Comparison of ENCODE assay signal across 22 cellular contexts in the genomic region with DNA sequence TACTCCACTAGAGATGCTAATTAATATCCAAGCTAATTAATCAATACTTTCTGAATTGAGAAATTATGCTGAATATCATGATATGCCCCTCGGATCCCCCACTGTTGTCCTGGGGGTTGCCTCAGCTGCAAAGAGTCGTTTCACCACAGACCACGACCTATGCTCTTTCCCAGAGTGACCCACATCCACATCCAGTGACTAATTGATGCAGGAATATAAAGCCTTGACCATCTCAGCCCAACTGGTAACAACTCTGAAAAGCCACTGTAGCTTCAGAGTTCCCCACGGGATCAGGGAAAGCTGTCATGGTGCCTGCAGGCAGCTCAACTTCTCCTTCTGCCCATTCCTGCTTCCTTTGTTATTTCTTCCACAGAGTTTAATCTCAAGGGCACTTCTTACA.
DNase-seq lines count a peak whose midpoint lies in the region; ATAC-seq, FAIRE-seq and TF ChIP-seq lines count a peak whose summit lies in the region.
"Had no signal": no experiment of that assay in that cellular context is flagged by ENCODE, and none has a peak within 500 bp of the region (broad histone marks: within the 10 kb centered on the region; RNA-seq: fewer than 3 reads in every experiment).

No MANE protein-coding gene starts in this region.

- intact Hi-C loops in IMR-90 (cut with micrococcal nuclease): no loop called here

- peaks cover 11% of the 10 kb centered on the region for H3K4me1 Mint-ChIP-seq in activated T-helper 17 cell treated with anti-CD3 and anti-CD28 coated beads, Interleukin-2, amount 50 U/mL, for 72 hours

- peak; percentile 29; the same call in 1 of the 2 replicates for ATAC-seq in IMR-90 (ENCODE audit: low read depth)
- no peak for ATAC-seq in activated T-helper 17 cell treated with anti-CD3 and anti-CD28 coated beads, Interleukin-2, amount 50 U/mL, for 72 hours (replicated peaks)
- ATAC-seq in activated naive CD4-positive, alpha-beta T cell treated with anti-CD3 and anti-CD28 coated beads, Interleukin-2, amount 50 U/mL, for 72 hours: no peak
- ATAC-seq: CD8-positive, alpha-beta T cell; Panc1; T-cell had no signal

- H2BK15ac ChIP-seq in IMR-90 (ENCODE audit: low read depth, low read length): no peak overlapping the region

- H2AK5ac ChIP-seq in IMR-90 (ENCODE audit: low read depth, low read length): no peak overlapping the region

- 100% methylated on average over 1 of the region's 4 CpGs; no CpG with 5 or more reads in 1 of the 2 experiments for WGBS in IMR-90 (ENCODE audit: extremely low coverage in 2 of 2, insufficient read length in 1 of 2), 2 experiments

- no peak overlapping the region for H4K91ac ChIP-seq in IMR-90 (ENCODE audit: insufficient read depth, low read depth, low read length)

- TF ChIP-seq CTCF in IMR-90 (conservative IDR thresholded peaks at IDR 0.05; ENCODE audit: low read depth, low read length): no peak
- TF ChIP-seq CTCF in bronchial epithelial cell (IDR thresholded peaks at IDR 0.05; ENCODE audit: insufficient read depth, low read length, severe bottlenecking): no peak
- no peak for TF ChIP-seq CTCF in osteoblast (IDR thresholded peaks at IDR 0.05; ENCODE audit: extremely low read depth, low read depth, low read length)

- H2BK5ac ChIP-seq in IMR-90 (ENCODE audit: low read depth, low read length, poor library complexity, severe bottlenecking): no peak overlapping the region

- peaks cover 0 to 7% of the 10 kb centered on the region in 2 experiments; a peak in 2 of 4 replicates for H3K79me1 ChIP-seq in IMR-90 (ENCODE audit: low read depth in 1 of 2, low read length in 2 of 2)

- H3K36me3 Mint-ChIP-seq in activated T-helper 17 cell treated with anti-CD3 and anti-CD28 coated beads, Interleukin-2, amount 50 U/mL, for 72 hours (ENCODE audit: low read depth): no peaks in the 10 kb centered on the region
- H3K36me3 Mint-ChIP-seq in activated naive CD4-positive, alpha-beta T cell treated with anti-CD3 and anti-CD28 coated beads, Interleukin-2, amount 50 U/mL, for 72 hours: no peaks in the 10 kb centered on the region
- H3K36me3 Mint-ChIP-seq: CD8-positive, alpha-beta T cell; T-cell had no signal

- no peak overlapping the region for H3K4me3 Mint-ChIP-seq in activated T-helper 17 cell treated with anti-CD3 and anti-CD28 coated beads, Interleukin-2, amount 50 U/mL, for 72 hours
- H3K4me3 Mint-ChIP-seq: CD8-positive, alpha-beta T cell; T-cell had no signal

- H3K4ac ChIP-seq in IMR-90 (ENCODE audit: low read depth, low read length): no peak overlapping the region

- 0 out of 2 replicates have a peak, but pooled peaks cover 2% of the 10 kb centered on the region for H3K36me3 ChIP-seq in IMR-90 (ENCODE audit: control insufficient read depth, insufficient read depth, low read length)
- peaks cover 1% of the 10 kb centered on the region for H3K36me3 ChIP-seq in bronchial epithelial cell (ENCODE audit: control insufficient read depth, insufficient read depth, low read length)
- H3K36me3 ChIP-seq in osteoblast (ENCODE audit: insufficient read depth, low read length): no peaks in the 10 kb centered on the region
- H3K36me3 ChIP-seq: HAP-1 had no signal

- no peaks in the 10 kb centered on the region for H3K79me2 ChIP-seq in osteoblast (ENCODE audit: insufficient read depth, low read length)

- in situ Hi-C loops in IMR-90 (cut with MboI; ENCODE audit: low sequenced_read_pairs): no loop called here

- CTCF ChIA-PET in IMR-90 (lab: Yijun Ruan, JAX): interaction anchor here (0.9 to 1.2 kb wide), 2 partner anchors 71 to 108 kb away, joined by 3 read pairs; no protein-coding TSS in a partner anchor

- no peak overlapping the region for H2BK120ac ChIP-seq in IMR-90 (ENCODE audit: low read depth, low read length)

- H3K9me3 ChIP-seq in IMR-90 (ENCODE audit: control insufficient read depth, insufficient read depth, low read length): no peaks in the 10 kb centered on the region
- no peaks in the 10 kb centered on the region for H3K9me3 ChIP-seq in osteoblast (ENCODE audit: low read depth, low read length)
- H3K9me3 ChIP-seq: HAP-1 had no signal

- no peak for TF ChIP-seq POLR2A in IMR-90 (IDR thresholded peaks at IDR 0.05; ENCODE audit: low read depth, low read length)

- no peak overlapping the region for H3K27ac Mint-ChIP-seq in activated T-helper 17 cell treated with anti-CD3 and anti-CD28 coated beads, Interleukin-2, amount 50 U/mL, for 72 hours
- H3K27ac Mint-ChIP-seq in activated naive CD4-positive, alpha-beta T cell treated with anti-CD3 and anti-CD28 coated beads, Interleukin-2, amount 50 U/mL, for 72 hours: no peak overlapping the region

- H4K8ac ChIP-seq in IMR-90 (ENCODE audit: low read depth in 2 of 2, low read length in 2 of 2): peak overlapping the region in 1 of 2 experiments; percentile 22; a peak in 1 of 4 replicates

- H3K4me1 ChIP-seq in IMR-90 (ENCODE audit: control insufficient read depth, insufficient read depth, low read length) (peaks cover 5% of the 10 kb centered on the region; the same call in 1 of the 2 replicates), osteoblast (ENCODE audit: insufficient read depth, low read length) (peaks cover 11% of the 10 kb centered on the region)
- H3K4me1 ChIP-seq: HAP-1 had no signal

- no peaks in the 10 kb centered on the region for H3K27me3 ChIP-seq in IMR-90 (ENCODE audit: control insufficient read depth, insufficient read depth, low read length)
- H3K27me3 ChIP-seq in bronchial epithelial cell (ENCODE audit: control insufficient read depth, insufficient read depth, low read length): no peaks in the 10 kb centered on the region
- no peaks in the 10 kb centered on the region for H3K27me3 ChIP-seq in osteoblast (ENCODE audit: insufficient read depth, low read length)

- H3K56ac ChIP-seq in IMR-90 (ENCODE audit: extremely low read depth, insufficient read depth, low read length): no peak overlapping the region

- no peaks in the 10 kb centered on the region for H4K20me1 ChIP-seq in IMR-90 (ENCODE audit: insufficient read depth, low read length)
- H4K20me1 ChIP-seq in osteoblast (ENCODE audit: insufficient read depth, low read length): no peaks in the 10 kb centered on the region

- peak; percentile 8 for DNase-seq in EH (ENCODE audit: low read depth)
- DNase-seq in IMR-90: peak; percentile 48
- DNase-seq in bronchial epithelial cell (ENCODE audit: low read depth): no peak
- no peak for DNase-seq in osteoblast (ENCODE audit: insufficient read length, low spot score, missing footprints)
- no peak for DNase-seq in DMS114 treated with DMSO at 0.1 percent for 48 hours (lab: John Stamatoyannopoulos, UW; ENCODE audit: unreplicated experiment)
- no peak for DNase-seq in activated naive CD4-positive, alpha-beta T cell treated with anti-CD3 and anti-CD28 coated beads, Interleukin-2, amount 50 U/mL, for 72 hours (ENCODE audit: low spot score in 2 of 2)
- no peak for DNase-seq in GM19240 (ENCODE audit: insufficient read length, low spot score)
- DNase-seq: AML-193; C1 segment of cervical spinal cord; Calu3; CD8-positive, alpha-beta T cell; GM23248; NCI-H1092 treated with DMSO at 0.1 percent for 48 hours; NCI-H1436 treated with DMSO at 0.1 percent for 48 hours; NCI-H1930; NCI-H2171; NCI-H524 treated with DMSO at 0.1 percent for 48 hours; NCI-H82; T-cell had no signal

- no peak overlapping the region for H3K27ac ChIP-seq in IMR-90 (ENCODE audit: insufficient read depth, low read length)
- no peak overlapping the region for H3K27ac ChIP-seq in osteoblast (ENCODE audit: low read depth, low read length)
- H3K27ac ChIP-seq: GM23248 had no signal

- H2BK20ac ChIP-seq in IMR-90 (ENCODE audit: low read depth, low read length): no peak overlapping the region

- BruUV-seq in IMR-90 (replicated peaks; lab: Mats Ljungman, UMichigan): no TSS peak

- H3K18ac ChIP-seq in IMR-90 (ENCODE audit: low read depth, low read length): no peak overlapping the region

- H3K23ac ChIP-seq in IMR-90 (ENCODE audit: low read depth, low read length): no peak overlapping the region

- no peak overlapping the region for H4K5ac ChIP-seq in IMR-90 (ENCODE audit: low read depth, low read length)

- peak overlapping the region; percentile 0 for H2AK9ac ChIP-seq in IMR-90 (replicated peaks; ENCODE audit: low read depth, low read length, poor library complexity)

- peaks cover 4% of the 10 kb centered on the region for H3K27me3 Mint-ChIP-seq in activated T-helper 17 cell treated with anti-CD3 and anti-CD28 coated beads, Interleukin-2, amount 50 U/mL, for 72 hours

- H3K14ac ChIP-seq in IMR-90 (replicated peaks; ENCODE audit: low read depth, low read length): peak overlapping the region; percentile 16; the same call in 1 of the 2 replicates

- H3K4me3 ChIP-seq in IMR-90 (ENCODE audit: insufficient read depth, low read depth, low read length) (no peak overlapping the region), bronchial epithelial cell (ENCODE audit: low read depth, low read length) (no peak overlapping the region), osteoblast (ENCODE audit: insufficient read depth, low read length) (no peak overlapping the region)
- H3K4me3 ChIP-seq: GM23248, HAP-1 had no signal

- POLR2A ChIA-PET in IMR-90 (lab: Charles Lee; ENCODE audit: unreplicated experiment): no interaction called here

- no peak overlapping the region for H3K9ac ChIP-seq in IMR-90 (ENCODE audit: low read depth, low read length)
- H3K9ac ChIP-seq: GM23248 had no signal

- no peak for TF ChIP-seq RAD21 in IMR-90 (IDR thresholded peaks at IDR 0.05; ENCODE audit: low read length)

- no peaks in the 10 kb centered on the region for H3K9me1 ChIP-seq in IMR-90 (ENCODE audit: insufficient read depth, low read length)

- peak; percentile 64 for FAIRE-seq in bronchial epithelial cell (lab: Jason Lieb, UNC)

- H3K9me3 Mint-ChIP-seq in activated T-helper 17 cell treated with anti-CD3 and anti-CD28 coated beads, Interleukin-2, amount 50 U/mL, for 72 hours: no peaks in the 10 kb centered on the region
- H3K9me3 Mint-ChIP-seq in activated naive CD4-positive, alpha-beta T cell treated with anti-CD3 and anti-CD28 coated beads, Interleukin-2, amount 50 U/mL, for 72 hours: no peaks in the 10 kb centered on the region
- H3K9me3 Mint-ChIP-seq: CD8-positive, alpha-beta T cell; T-cell had no signal

- H3K4me2 ChIP-seq in IMR-90 (ENCODE audit: low read depth, low read length) (no peak overlapping the region), osteoblast (ENCODE audit: insufficient read depth, low read length) (no peak overlapping the region)

- H2AFZ ChIP-seq in IMR-90 (replicated peaks; ENCODE audit: low read length, poor library complexity) (no peak overlapping the region), osteoblast (ENCODE audit: low read length) (peak overlapping the region; percentile 31)
- H2AFZ ChIP-seq: GM23248 had no signal

- dilution Hi-C loops in IMR-90 (cut with HindIII; ENCODE audit: low sequenced_read_pairs, unreplicated experiment): no loop called here

TF ChIP-seq in IMR-90, 13 proteins besides CTCF, POLR2A, EP300 and RAD21 (continues in another document):
- TF ChIP-seq SMC3 (IDR thresholded peaks at IDR 0.05; ENCODE audit: low read depth, low read length): no peak
- no peak for TF ChIP-seq MAFK (IDR thresholded peaks at IDR 0.05; ENCODE audit: low read depth, low read length)
- TF ChIP-seq FOS (IDR thresholded peaks at IDR 0.05; ENCODE audit: low read depth, low read length): no peak

Comparison
In these comparisons a context has a peak if more than half of its experiments do, and no peak if none do; other contexts are left out.
1. DNase-seq: peak in EH (single experiment) and IMR-90 (single experiment); none in bronchial epithelial cell (single experiment), osteoblast (single experiment), DMS114 treated with DMSO at 0.1 percent for 48 hours (single experiment), activated naive CD4-positive, alpha-beta T cell treated with anti-CD3 and anti-CD28 coated beads, Interleukin-2, amount 50 U/mL, for 72 hours (0 of 2) and GM19240 (single experiment).